In the genomic region with DNA sequence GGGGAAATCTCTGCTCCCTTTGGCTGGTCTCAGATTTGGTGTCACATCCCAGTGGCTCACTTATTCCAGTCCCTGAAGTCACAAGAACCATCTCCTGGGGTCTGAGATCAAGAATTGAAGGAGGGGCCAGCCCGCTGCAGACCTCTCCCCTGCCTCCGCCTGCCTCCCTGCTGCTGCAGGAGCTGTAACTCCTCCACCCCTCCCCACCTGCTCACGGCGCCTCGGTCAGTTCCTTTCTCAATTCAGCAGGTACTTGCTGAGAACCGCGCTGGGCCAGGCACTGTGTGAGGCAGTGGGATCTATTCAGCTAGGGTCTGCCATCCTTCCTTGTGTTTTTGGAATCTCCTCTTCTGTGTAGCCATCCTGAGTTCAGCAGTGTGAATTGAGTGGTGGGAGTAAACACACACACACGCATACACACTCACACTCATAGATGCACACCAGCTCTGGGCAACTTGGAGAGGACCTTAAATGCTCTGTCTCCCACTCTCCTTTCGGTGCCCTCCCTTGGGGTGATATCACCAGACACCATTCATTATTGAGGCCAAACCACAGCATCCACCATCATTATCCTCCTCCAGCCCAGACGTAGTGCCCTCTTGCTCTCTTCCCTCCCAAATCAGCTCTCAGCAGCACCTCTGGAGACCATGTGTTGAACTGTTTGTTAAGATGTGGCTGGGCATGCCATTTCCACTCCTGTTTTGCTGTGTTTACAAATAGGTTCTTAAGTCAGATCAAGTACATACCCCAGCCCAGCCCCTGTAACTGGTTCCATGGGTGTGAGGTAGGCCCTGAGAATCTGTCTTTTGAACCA, we compare ENCODE assay signal across 12 cellular contexts. TPM values are rescaled to one million over a fixed set of nuclear protein-coding genes. Genes with fewer than 3 reads are reported as not detected.
DNase-seq lines count a peak whose midpoint lies in the region; ATAC-seq and TF ChIP-seq lines count a peak whose summit lies in the region.
"Had no signal": no experiment of that assay in that cellular context is flagged by ENCODE, and none has a peak within 500 bp of the region (broad histone marks: within the 10 kb centered on the region; RNA-seq: fewer than 3 reads in every experiment).

No MANE protein-coding gene starts in this region.

- intact Hi-C loops in heart left ventricle (cut with DNase I) (loop anchor here (1.0 to 10.0 kb wide), 6 partner anchors 48 to 143 kb away; a partner anchor contains a TSS), left cardiac atrium (cut with DNase I) (loop anchor here in 1 of 2 donors (5.0 kb wide), 2 partner anchors 83 to 143 kb away; no protein-coding TSS in a partner anchor), uterus (cut with DNase I; ENCODE audit: low total_unique reads) (no loop called here)
- intact Hi-C loops in CD4-positive, alpha-beta T cell (cut with DNase I, micrococcal nuclease), result no loop called here

- H3K27me3 Mint-ChIP-seq in endodermal cell (ENCODE audit: insufficient read depth) (no peaks in the 10 kb centered on the region), neural crest cell (ENCODE audit: low read depth) (no peaks in the 10 kb centered on the region)
- H3K27me3 Mint-ChIP-seq in CD4-positive, alpha-beta T cell, result no peaks in the 10 kb centered on the region

- H3K27ac Mint-ChIP-seq in endodermal cell, result peak overlapping the region; percentile 50
- peak overlapping the region; percentile 79 for H3K27ac Mint-ChIP-seq in neural crest cell (ENCODE audit: unreplicated experiment)
- H3K27ac Mint-ChIP-seq in CD4-positive, alpha-beta T cell, result no peak overlapping the region

- peaks cover 8% of the 10 kb centered on the region for H3K9me3 Mint-ChIP-seq in endodermal cell
- peaks cover 3% of the 10 kb centered on the region for H3K9me3 Mint-ChIP-seq in neural crest cell
- no peaks in the 10 kb centered on the region for H3K9me3 Mint-ChIP-seq in CD4-positive, alpha-beta T cell

- WGBS in heart left ventricle, 4 donors, result 73 to 87% (median 81%) methylated on average over 10 of the region's 10 CpGs
- WGBS in endodermal cell (ENCODE audit: insufficient coverage in 1 of 2, insufficient read length in 1 of 2), 2 experiments, result 40 to 61% methylated on average over 8 to 10 of the region's 10 CpGs

- peak overlapping the region in 11 of 12 donors; percentile 32 to 73 (median 55) for H3K27ac ChIP-seq in heart left ventricle
- peak overlapping the region; percentile 87 for H3K27ac ChIP-seq in endodermal cell (ENCODE audit: low read depth, low read length)
- H3K27ac ChIP-seq in uterus, result peak overlapping the region; percentile 70 to 75
- no peak overlapping the region for H3K27ac ChIP-seq in CD4-positive, alpha-beta T cell (ENCODE audit: low read depth, low read length)

- H3K36me3 Mint-ChIP-seq in endodermal cell (ENCODE audit: low read depth), result peaks cover 3% of the 10 kb centered on the region
- H3K36me3 Mint-ChIP-seq in neural crest cell (ENCODE audit: low read depth), result peaks cover 2% of the 10 kb centered on the region
- H3K36me3 Mint-ChIP-seq in CD4-positive, alpha-beta T cell (ENCODE audit: low read depth), result no peaks in the 10 kb centered on the region

- ATAC-seq in heart left ventricle, result no peak
- no peak for ATAC-seq in left cardiac atrium
- ATAC-seq in CD4-positive, alpha-beta T cell (ENCODE audit: poor library complexity), result no peak
- no peak for ATAC-seq in GM21360 (IDR thresholded peaks at IDR 0.05; ENCODE audit: unreplicated experiment)

- CTCF ChIA-PET in CD4-positive, alpha-beta T cell (lab: Charles Lee), result no interaction called here

- DNase-seq in heart left ventricle (no peak), left cardiac atrium (no peak), endodermal cell (peak; percentile 83), neural crest cell (ENCODE audit: low read depth, low spot score) (no peak), uterus (no peak)
- DNase-seq in CD4-positive, alpha-beta T cell, result no peak
- no peak for DNase-seq in stimulated activated CD4-positive, alpha-beta T cell treated with anti-CD3 and anti-CD28 coated beads, Interleukin-4, amount 100 ng/mL, for 4 hours
- DNase-seq: activated CD4-positive, alpha-beta T cell treated with anti-CD3 and anti-CD28 coated beads for 1 hour; Kasumi-1; stimulated activated CD4-positive, alpha-beta T cell treated with anti-CD3 and anti-CD28 coated beads, Interleukin-15, amount 100 ng/mL, for 24 hours had no signal

- peaks cover 0 to 62% (median 45%) of the 10 kb centered on the region in 12 donors for H3K4me1 ChIP-seq in heart left ventricle
- peaks cover 5% of the 10 kb centered on the region for H3K4me1 ChIP-seq in endodermal cell (ENCODE audit: control insufficient read depth, insufficient read depth, low read length)
- peaks cover 5 to 21% of the 10 kb centered on the region in 2 donors for H3K4me1 ChIP-seq in uterus

- TF ChIP-seq POLR2A in heart left ventricle (IDR thresholded peaks at IDR 0.05), result no peak
- no peak for TF ChIP-seq POLR2A in uterus (IDR thresholded peaks at IDR 0.05)

- no peak overlapping the region for H3K4me3 Mint-ChIP-seq in endodermal cell
- no peak overlapping the region for H3K4me3 Mint-ChIP-seq in neural crest cell
- H3K4me3 Mint-ChIP-seq in CD4-positive, alpha-beta T cell, result no peak overlapping the region

- H3K36me3 ChIP-seq in heart left ventricle (no peaks in the 10 kb centered on the region), endodermal cell (ENCODE audit: control insufficient read depth, insufficient read depth, low read length) (no peaks in the 10 kb centered on the region), uterus (no peaks in the 10 kb centered on the region)

- peaks cover 20% of the 10 kb centered on the region for H3K4me1 Mint-ChIP-seq in endodermal cell
- peaks cover 46% of the 10 kb centered on the region for H3K4me1 Mint-ChIP-seq in neural crest cell
- no peaks in the 10 kb centered on the region for H3K4me1 Mint-ChIP-seq in CD4-positive, alpha-beta T cell (ENCODE audit: low read depth)

- H3K9me3 ChIP-seq in heart left ventricle (peaks cover 0 to 1% (median 0%) of the 10 kb centered on the region in 12 donors), endodermal cell (ENCODE audit: control insufficient read depth, low read length) (peaks cover 11% of the 10 kb centered on the region), uterus (no peaks in the 10 kb centered on the region)
- no peaks in the 10 kb centered on the region for H3K9me3 ChIP-seq in CD4-positive, alpha-beta T cell (ENCODE audit: control insufficient read depth, low read length)

- no peaks in the 10 kb centered on the region for H3K27me3 ChIP-seq in heart left ventricle
- H3K27me3 ChIP-seq in endodermal cell (ENCODE audit: control insufficient read depth, insufficient read depth, low read length, poor library complexity, severe bottlenecking), result no peaks in the 10 kb centered on the region
- H3K27me3 ChIP-seq in uterus, result no peaks in the 10 kb centered on the region
- H3K27me3 ChIP-seq in CD4-positive, alpha-beta T cell (ENCODE audit: control insufficient read depth, insufficient read depth, low read length), result no peaks in the 10 kb centered on the region

- POLR2A ChIA-PET in CD4-positive, alpha-beta T cell (lab: Charles Lee), result no interaction called here

- H3K9ac ChIP-seq in endodermal cell (ENCODE audit: extremely low read depth, low read length, poor library complexity, severe bottlenecking), result no peak overlapping the region

- no peak overlapping the region for H3K4me3 ChIP-seq in heart left ventricle
- H3K4me3 ChIP-seq in endodermal cell (ENCODE audit: low read length), result no peak overlapping the region
- H3K4me3 ChIP-seq in uterus, result no peak overlapping the region

- TF ChIP-seq CTCF in heart left ventricle (IDR thresholded peaks at IDR 0.05) (no peak), endodermal cell (conservative IDR thresholded peaks at IDR 0.05) (peak; percentile 19), neural crest cell (conservative IDR thresholded peaks at IDR 0.05) (no peak), uterus (IDR thresholded peaks at IDR 0.05) (no peak)
- TF ChIP-seq CTCF in CD4-positive, alpha-beta T cell (IDR thresholded peaks at IDR 0.05), result no peak

RNA-seq across cellular contexts. Expression of a gene that starts 22.0 kb away (rescaled TPM):
- total RNA-seq in heart left ventricle, result 1,000 to 10,000 TPM in 1 of 9 donors, 100 to 1,000 TPM in 6, 10 to 100 TPM in 2; 56.7 to 2,367 (median 517) TPM
- 100 to 1,000 TPM; 450 to 857 TPM for polyA plus RNA-seq in heart left ventricle
- 10 to 100 TPM; 11.8 to 54.6 TPM for total RNA-seq in left cardiac atrium
- not detected for total RNA-seq in endodermal cell
- not detected for polyA plus RNA-seq in endodermal cell (2013, experiment 1 of 2)
- not detected for polyA plus RNA-seq in endodermal cell (2013, experiment 2 of 2)
- not detected in 2 replicates for total RNA-seq in neural crest cell
- total RNA-seq in uterus, result under 1 TPM in 2 of 4 donors, not detected in 2; 0.43 to 0.48 TPM
- not detected for total RNA-seq in CD4-positive, alpha-beta T cell
- total RNA-seq: SK-MEL-5 had no signal

RNA-seq across cellular contexts. Expression of a gene that starts 33.6 kb away (rescaled TPM):
- total RNA-seq in heart left ventricle (10 to 100 TPM in 8 of 9 donors, 1 to 10 TPM in 1; 7.5 to 82.6 (median 19.2) TPM), left cardiac atrium (10 to 100 TPM in 1 of 2 donors, 1 to 10 TPM in 1; 7.7 to 13.2 TPM), endodermal cell (1 to 10 TPM in 1 of 2 donors, under 1 TPM in 1; 0.15 to 1.7 TPM), neural crest cell (0.23 and 0.36 TPM in 2 replicates), uterus (1 to 10 TPM in 2 of 4 donors, under 1 TPM in 2; 0.26 to 2.5 (median 0.97) TPM)
- polyA plus RNA-seq in heart left ventricle, result 10 to 100 TPM; 35.2 to 73.4 TPM
- 1.00 TPM for polyA plus RNA-seq in endodermal cell (2013, experiment 1 of 2)
- 0.70 TPM for polyA plus RNA-seq in endodermal cell (2013, experiment 2 of 2)
- total RNA-seq in CD4-positive, alpha-beta T cell, result not detected

RNA-seq across cellular contexts. Expression of a gene that starts 39.0 kb away (rescaled TPM):
- total RNA-seq in heart left ventricle (1 to 10 TPM in 2 of 9 donors, under 1 TPM in 7; 0.24 to 2.1 (median 0.58) TPM), left cardiac atrium (under 1 TPM in 1 of 2 donors, not detected in 1; 0.35 TPM), endodermal cell (not detected), neural crest cell (not detected in 2 replicates), uterus (not detected)
- polyA plus RNA-seq in heart left ventricle, result 1 to 10 TPM; 1.3 to 1.8 TPM
- polyA plus RNA-seq in endodermal cell (2013, experiment 1 of 2), result not detected
- not detected for polyA plus RNA-seq in endodermal cell (2013, experiment 2 of 2)
- total RNA-seq in CD4-positive, alpha-beta T cell, result not detected
- total RNA-seq: SK-MEL-5 had no signal

RNA-seq across cellular contexts. Expression of a gene that starts 51.8 kb away (rescaled TPM):
- 10 to 100 TPM; 18.2 to 42.9 (median 27.7) TPM for total RNA-seq in heart left ventricle
- polyA plus RNA-seq in heart left ventricle, result 10 to 100 TPM; 49.0 to 49.7 TPM
- 10 to 100 TPM; 22.6 to 23.7 TPM for total RNA-seq in left cardiac atrium
- 10 to 100 TPM; 19.1 to 19.3 TPM for total RNA-seq in endodermal cell
- 11.7 TPM for polyA plus RNA-seq in endodermal cell (2013, experiment 1 of 2)
- 12.2 TPM for polyA plus RNA-seq in endodermal cell (2013, experiment 2 of 2)
- 6.5 and 8.7 TPM in 2 replicates for total RNA-seq in neural crest cell
- total RNA-seq in uterus, result 10 to 100 TPM in 1 of 4 donors, 1 to 10 TPM in 2, under 1 TPM in 1; 0.29 to 25.9 (median 6.7) TPM
- total RNA-seq in CD4-positive, alpha-beta T cell, result under 1 TPM; 0.56 to 0.80 TPM

RNA-seq across cellular contexts. Expression of a gene that starts 52.3 kb away (rescaled TPM):
- total RNA-seq in heart left ventricle, result 10 to 100 TPM; 30.2 to 63.5 (median 48.1) TPM
- polyA plus RNA-seq in heart left ventricle, result 10 to 100 TPM; 43.9 to 52.0 TPM
- total RNA-seq in left cardiac atrium, result 10 to 100 TPM; 31.9 to 34.0 TPM
- 10 to 100 TPM; 84.2 to 98.8 TPM for total RNA-seq in endodermal cell
- 103 TPM for polyA plus RNA-seq in endodermal cell (2013, experiment 1 of 2)
- polyA plus RNA-seq in endodermal cell (2013, experiment 2 of 2), result 84.0 TPM
- 86.4 and 88.7 TPM in 2 replicates for total RNA-seq in neural crest cell
- total RNA-seq in uterus, result 10 to 100 TPM; 44.6 to 87.7 (median 73.7) TPM
- 10 to 100 TPM; 58.4 to 65.7 TPM for total RNA-seq in CD4-positive, alpha-beta T cell

Comparison
In these comparisons a context has a peak if more than half of its experiments do, and no peak if none do; other contexts are left out.
1. RNA of a gene that starts 22.0 kb away (total RNA-seq): 56.7 to 2,367 TPM in heart left ventricle and 11.8 to 54.6 TPM in left cardiac atrium; 0.43 to 0.48 TPM in uterus, not detected in endodermal cell, not detected in neural crest cell and not detected in CD4-positive, alpha-beta T cell; every median in the first group is over 4 times any median in the second.
2. intact Hi-C loops: an anchor here in heart left ventricle (1.0 to 10.0 kb wide); none called in uterus and CD4-positive, alpha-beta T cell.